1 cellular context compared by ENCODE assay signal in the genomic region with DNA sequence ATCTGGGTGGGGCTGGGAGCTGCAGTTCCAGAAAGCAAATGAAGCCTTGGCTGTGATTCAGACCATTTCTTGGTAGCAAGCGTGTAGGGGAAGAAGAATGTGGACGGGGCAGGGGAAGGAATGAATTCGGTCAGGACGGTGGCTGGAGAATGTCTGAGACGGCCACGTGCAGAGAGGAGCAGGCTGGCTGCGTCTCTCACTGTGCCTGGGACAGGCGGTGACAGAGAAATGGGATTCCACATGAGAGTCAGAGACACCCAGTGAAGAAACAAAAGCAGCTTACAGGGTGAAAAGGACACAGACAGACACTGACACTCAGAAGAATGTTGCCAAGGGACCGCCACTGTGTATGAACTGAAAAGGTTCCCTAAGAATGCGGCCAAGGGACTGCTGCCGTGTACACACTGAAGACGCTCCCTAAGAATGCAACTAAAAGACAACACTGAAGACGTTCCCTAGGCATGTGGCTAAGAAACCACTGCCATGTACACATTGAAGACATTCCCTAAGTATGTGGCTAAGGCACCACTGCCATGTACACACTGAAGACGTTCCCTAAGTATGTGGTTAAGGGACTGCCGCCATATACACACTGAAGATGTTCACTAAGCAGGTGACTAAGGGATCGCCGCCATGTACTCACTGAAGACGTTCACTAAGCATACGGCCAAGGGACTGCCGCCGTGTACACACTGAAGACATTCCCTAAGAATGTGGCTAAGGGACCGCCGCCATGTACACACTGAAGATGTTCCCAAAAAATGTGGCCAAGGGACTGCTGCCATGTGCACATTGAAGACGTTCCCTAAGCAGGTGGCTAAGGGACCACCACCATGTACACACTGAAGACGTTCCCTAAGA.
TF ChIP-seq lines count a peak whose summit lies in the region.

No MANE protein-coding gene starts in this region.

TF ChIP-seq in K562, 482 proteins besides CTCF, POLR2A, EP300 and RAD21 (continued from another document):
- TF ChIP-seq C11orf30 (IDR thresholded peaks at IDR 0.05; ENCODE audit: low read depth) = no peak
- no peak for TF ChIP-seq ZNF143 (CRISPR knock-in tag; IDR thresholded peaks at IDR 0.05)
- TF ChIP-seq NFIC (IDR thresholded peaks at IDR 0.05) = peak; percentile 79
- peak; percentile 90 for TF ChIP-seq RNF2 (IDR thresholded peaks at IDR 0.05)
- TF ChIP-seq, protein P1, sequence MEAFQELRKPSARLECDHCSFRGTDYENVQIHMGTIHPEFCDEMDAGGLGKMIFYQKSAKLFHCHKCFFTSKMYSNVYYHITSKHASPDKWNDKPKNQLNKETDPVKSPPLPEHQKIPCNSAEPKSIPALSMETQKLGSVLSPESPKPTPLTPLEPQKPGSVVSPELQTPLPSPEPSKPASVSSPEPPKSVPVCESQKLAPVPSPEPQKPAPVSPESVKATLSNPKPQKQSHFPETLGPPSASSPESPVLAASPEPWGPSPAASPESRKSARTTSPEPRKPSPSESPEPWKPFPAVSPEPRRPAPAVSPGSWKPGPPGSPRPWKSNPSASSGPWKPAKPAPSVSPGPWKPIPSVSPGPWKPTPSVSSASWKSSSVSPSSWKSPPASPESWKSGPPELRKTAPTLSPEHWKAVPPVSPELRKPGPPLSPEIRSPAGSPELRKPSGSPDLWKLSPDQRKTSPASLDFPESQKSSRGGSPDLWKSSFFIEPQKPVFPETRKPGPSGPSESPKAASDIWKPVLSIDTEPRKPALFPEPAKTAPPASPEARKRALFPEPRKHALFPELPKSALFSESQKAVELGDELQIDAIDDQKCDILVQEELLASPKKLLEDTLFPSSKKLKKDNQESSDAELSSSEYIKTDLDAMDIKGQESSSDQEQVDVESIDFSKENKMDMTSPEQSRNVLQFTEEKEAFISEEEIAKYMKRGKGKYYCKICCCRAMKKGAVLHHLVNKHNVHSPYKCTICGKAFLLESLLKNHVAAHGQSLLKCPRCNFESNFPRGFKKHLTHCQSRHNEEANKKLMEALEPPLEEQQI (IDR thresholded peaks at IDR 0.05) = peak; percentile 80
- TF ChIP-seq, protein P2, sequence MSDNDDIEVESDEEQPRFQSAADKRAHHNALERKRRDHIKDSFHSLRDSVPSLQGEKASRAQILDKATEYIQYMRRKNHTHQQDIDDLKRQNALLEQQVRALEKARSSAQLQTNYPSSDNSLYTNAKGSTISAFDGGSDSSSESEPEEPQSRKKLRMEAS (CRISPR knock-in tag; IDR thresholded peaks at IDR 0.05) = peak; percentile 69
- TF ChIP-seq RBBP5 (IDR thresholded peaks at IDR 0.05; ENCODE audit: borderline replicate concordance, insufficient read depth, low read length, poor library complexity, severe bottlenecking) = no peak
- TF ChIP-seq SMARCE1 (IDR thresholded peaks at IDR 0.05) = no peak
- TF ChIP-seq POLR3A (IDR thresholded peaks at IDR 0.05; ENCODE audit: borderline replicate concordance, extremely low read depth, insufficient read depth, insufficient read length) = no peak
- no peak for TF ChIP-seq RBM14 (IDR thresholded peaks at IDR 0.05; ENCODE audit: borderline replicate concordance, insufficient read depth, low read depth, low read length)
- TF ChIP-seq, protein P3, sequence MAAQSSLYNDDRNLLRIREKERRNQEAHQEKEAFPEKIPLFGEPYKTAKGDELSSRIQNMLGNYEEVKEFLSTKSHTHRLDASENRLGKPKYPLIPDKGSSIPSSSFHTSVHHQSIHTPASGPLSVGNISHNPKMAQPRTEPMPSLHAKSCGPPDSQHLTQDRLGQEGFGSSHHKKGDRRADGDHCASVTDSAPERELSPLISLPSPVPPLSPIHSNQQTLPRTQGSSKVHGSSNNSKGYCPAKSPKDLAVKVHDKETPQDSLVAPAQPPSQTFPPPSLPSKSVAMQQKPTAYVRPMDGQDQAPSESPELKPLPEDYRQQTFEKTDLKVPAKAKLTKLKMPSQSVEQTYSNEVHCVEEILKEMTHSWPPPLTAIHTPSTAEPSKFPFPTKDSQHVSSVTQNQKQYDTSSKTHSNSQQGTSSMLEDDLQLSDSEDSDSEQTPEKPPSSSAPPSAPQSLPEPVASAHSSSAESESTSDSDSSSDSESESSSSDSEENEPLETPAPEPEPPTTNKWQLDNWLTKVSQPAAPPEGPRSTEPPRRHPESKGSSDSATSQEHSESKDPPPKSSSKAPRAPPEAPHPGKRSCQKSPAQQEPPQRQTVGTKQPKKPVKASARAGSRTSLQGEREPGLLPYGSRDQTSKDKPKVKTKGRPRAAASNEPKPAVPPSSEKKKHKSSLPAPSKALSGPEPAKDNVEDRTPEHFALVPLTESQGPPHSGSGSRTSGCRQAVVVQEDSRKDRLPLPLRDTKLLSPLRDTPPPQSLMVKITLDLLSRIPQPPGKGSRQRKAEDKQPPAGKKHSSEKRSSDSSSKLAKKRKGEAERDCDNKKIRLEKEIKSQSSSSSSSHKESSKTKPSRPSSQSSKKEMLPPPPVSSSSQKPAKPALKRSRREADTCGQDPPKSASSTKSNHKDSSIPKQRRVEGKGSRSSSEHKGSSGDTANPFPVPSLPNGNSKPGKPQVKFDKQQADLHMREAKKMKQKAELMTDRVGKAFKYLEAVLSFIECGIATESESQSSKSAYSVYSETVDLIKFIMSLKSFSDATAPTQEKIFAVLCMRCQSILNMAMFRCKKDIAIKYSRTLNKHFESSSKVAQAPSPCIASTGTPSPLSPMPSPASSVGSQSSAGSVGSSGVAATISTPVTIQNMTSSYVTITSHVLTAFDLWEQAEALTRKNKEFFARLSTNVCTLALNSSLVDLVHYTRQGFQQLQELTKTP (IDR thresholded peaks at IDR 0.05; ENCODE audit: low read depth in 1 of 2, partially characterized antibody in 2 of 2) = peak in 1 of 2 experiments; percentile 78
- TF ChIP-seq HDAC1 (IDR thresholded peaks at IDR 0.05) = 0 out of 4 replicates have a peak, but pooled peaks of 1 of the 2 experiments have one; percentile 11
- TF ChIP-seq BHLHE40 (IDR thresholded peaks at IDR 0.05; ENCODE audit: low read length) = no peak
- TF ChIP-seq ZNF695 (CRISPR knock-in tag; IDR thresholded peaks at IDR 0.05) = no peak
- no peak for TF ChIP-seq NR2C2 (CRISPR knock-in tag; IDR thresholded peaks at IDR 0.05)
- TF ChIP-seq NR2C2 (tag; IDR thresholded peaks at IDR 0.05) = no peak
- TF ChIP-seq, protein P4, sequence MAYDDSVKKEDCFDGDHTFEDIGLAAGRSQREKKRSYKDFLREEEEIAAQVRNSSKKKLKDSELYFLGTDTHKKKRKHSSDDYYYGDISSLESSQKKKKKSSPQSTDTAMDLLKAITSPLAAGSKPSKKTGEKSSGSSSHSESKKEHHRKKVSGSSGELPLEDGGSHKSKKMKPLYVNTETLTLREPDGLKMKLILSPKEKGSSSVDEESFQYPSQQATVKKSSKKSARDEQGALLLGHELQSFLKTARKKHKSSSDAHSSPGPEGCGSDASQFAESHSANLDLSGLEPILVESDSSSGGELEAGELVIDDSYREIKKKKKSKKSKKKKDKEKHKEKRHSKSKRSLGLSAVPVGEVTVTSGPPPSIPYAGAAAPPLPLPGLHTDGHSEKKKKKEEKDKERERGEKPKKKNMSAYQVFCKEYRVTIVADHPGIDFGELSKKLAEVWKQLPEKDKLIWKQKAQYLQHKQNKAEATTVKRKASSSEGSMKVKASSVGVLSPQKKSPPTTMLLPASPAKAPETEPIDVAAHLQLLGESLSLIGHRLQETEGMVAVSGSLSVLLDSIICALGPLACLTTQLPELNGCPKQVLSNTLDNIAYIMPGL (CRISPR knock-in tag; IDR thresholded peaks at IDR 0.05) = no peak; the same call in 1 of the 2 replicates
- TF ChIP-seq CBFB (CRISPR knock-in tag; IDR thresholded peaks at IDR 0.05) = 0 out of 2 replicates have a peak, but pooled peaks have one; percentile 62
- TF ChIP-seq ZNF274 (IDR thresholded peaks at IDR 0.05; ENCODE audit: borderline replicate concordance, low read depth, low read length) = no peak
- TF ChIP-seq SIX5 (IDR thresholded peaks at IDR 0.05; ENCODE audit: borderline replicate concordance in 1 of 2, insufficient read depth in 1 of 2, low read depth in 1 of 2, low read length in 2 of 2) = no peak
- TF ChIP-seq ELF2 (CRISPR knock-in tag; IDR thresholded peaks at IDR 0.05) = no peak
- TF ChIP-seq HDAC3 (IDR thresholded peaks at IDR 0.05; ENCODE audit: borderline replicate concordance, partially characterized antibody) = peak; percentile 12
- TF ChIP-seq CBX2 (IDR thresholded peaks at IDR 0.05; ENCODE audit: insufficient read depth, low read length, poor library complexity, severe bottlenecking) = no peak
- TF ChIP-seq, protein P5, sequence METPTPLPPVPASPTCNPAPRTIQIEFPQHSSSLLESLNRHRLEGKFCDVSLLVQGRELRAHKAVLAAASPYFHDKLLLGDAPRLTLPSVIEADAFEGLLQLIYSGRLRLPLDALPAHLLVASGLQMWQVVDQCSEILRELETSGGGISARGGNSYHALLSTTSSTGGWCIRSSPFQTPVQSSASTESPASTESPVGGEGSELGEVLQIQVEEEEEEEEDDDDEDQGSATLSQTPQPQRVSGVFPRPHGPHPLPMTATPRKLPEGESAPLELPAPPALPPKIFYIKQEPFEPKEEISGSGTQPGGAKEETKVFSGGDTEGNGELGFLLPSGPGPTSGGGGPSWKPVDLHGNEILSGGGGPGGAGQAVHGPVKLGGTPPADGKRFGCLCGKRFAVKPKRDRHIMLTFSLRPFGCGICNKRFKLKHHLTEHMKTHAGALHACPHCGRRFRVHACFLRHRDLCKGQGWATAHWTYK (CRISPR knock-in tag; IDR thresholded peaks at IDR 0.05) = no peak
- no peak for TF ChIP-seq SMARCC2 (IDR thresholded peaks at IDR 0.05; ENCODE audit: low read depth)
- TF ChIP-seq SREBF2 (CRISPR knock-in tag; IDR thresholded peaks at IDR 0.05) = no peak
- TF ChIP-seq DPF2 (IDR thresholded peaks at IDR 0.05) = 0 out of 2 replicates have a peak, but pooled peaks have one; percentile 19
- TF ChIP-seq PHTF2 (CRISPR knock-in tag; IDR thresholded peaks at IDR 0.05) = no peak
- TF ChIP-seq, protein P6, sequence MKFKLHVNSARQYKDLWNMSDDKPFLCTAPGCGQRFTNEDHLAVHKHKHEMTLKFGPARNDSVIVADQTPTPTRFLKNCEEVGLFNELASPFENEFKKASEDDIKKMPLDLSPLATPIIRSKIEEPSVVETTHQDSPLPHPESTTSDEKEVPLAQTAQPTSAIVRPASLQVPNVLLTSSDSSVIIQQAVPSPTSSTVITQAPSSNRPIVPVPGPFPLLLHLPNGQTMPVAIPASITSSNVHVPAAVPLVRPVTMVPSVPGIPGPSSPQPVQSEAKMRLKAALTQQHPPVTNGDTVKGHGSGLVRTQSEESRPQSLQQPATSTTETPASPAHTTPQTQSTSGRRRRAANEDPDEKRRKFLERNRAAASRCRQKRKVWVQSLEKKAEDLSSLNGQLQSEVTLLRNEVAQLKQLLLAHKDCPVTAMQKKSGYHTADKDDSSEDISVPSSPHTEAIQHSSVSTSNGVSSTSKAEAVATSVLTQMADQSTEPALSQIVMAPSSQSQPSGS (CRISPR knock-in tag; IDR thresholded peaks at IDR 0.05) = no peak
- TF ChIP-seq DNMT1 (IDR thresholded peaks at IDR 0.05) = no peak
- TF ChIP-seq, protein P7, sequence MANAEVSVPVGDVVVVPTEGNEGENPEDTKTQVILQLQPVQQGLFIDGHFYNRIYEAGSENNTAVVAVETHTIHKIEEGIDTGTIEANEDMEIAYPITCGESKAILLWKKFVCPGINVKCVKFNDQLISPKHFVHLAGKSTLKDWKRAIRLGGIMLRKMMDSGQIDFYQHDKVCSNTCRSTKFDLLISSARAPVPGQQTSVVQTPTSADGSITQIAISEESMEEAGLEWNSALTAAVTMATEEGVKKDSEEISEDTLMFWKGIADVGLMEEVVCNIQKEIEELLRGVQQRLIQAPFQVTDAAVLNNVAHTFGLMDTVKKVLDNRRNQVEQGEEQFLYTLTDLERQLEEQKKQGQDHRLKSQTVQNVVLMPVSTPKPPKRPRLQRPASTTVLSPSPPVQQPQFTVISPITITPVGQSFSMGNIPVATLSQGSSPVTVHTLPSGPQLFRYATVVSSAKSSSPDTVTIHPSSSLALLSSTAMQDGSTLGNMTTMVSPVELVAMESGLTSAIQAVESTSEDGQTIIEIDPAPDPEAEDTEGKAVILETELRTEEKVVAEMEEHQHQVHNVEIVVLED (CRISPR knock-in tag; IDR thresholded peaks at IDR 0.05) = no peak
